27 cellular contexts compared by ENCODE assay signal in genomic region chr20:50398064-50398463, GRCh38.
A peak's percentile ranks its signal among the peaks of the same experiment; 100 is the strongest.
DNase-seq lines count a peak whose midpoint lies in the region; ATAC-seq and TF ChIP-seq lines count a peak whose summit lies in the region.
"Had no signal": no experiment of that assay in that cellular context is flagged by ENCODE, and none has a peak within 500 bp of the region (broad histone marks: within the 10 kb centered on the region; RNA-seq: fewer than 3 reads in every experiment).

No MANE protein-coding gene starts in this region.

- no peak overlapping the region for H3K4me3 Mint-ChIP-seq in endothelial cell (ENCODE audit: unreplicated experiment)
- H3K4me3 Mint-ChIP-seq: activated naive CD4-positive, alpha-beta T cell treated with anti-CD3 and anti-CD28 coated beads, Interleukin-2, amount 10 ng/mL, durations not matched to agents 7 days and 5 days; activated T-cell treated with anti-CD3 and anti-CD28 coated beads, Interleukin-2, amount 50 U/mL, for 72 hours; WTC11 had no signal

- no peak for TF ChIP-seq POLR2A in lower leg skin (IDR thresholded peaks at IDR 0.05)

- no peak for DNase-seq in ascending aorta (ENCODE audit: low spot score in 2 of 2)
- peak; percentile 77 for DNase-seq in left lobe of liver (ENCODE audit: low spot score)
- DNase-seq in psoas muscle: peak; percentile 73 to 89
- no peak for DNase-seq in upper lobe of right lung
- no peak for DNase-seq in lower leg skin (ENCODE audit: low spot score in 2 of 2)
- DNase-seq in DMS53 treated with DMSO at 0.1 percent for 48 hours (lab: John Stamatoyannopoulos, UW; ENCODE audit: unreplicated experiment): no peak
- no peak for DNase-seq in endothelial cell (ENCODE audit: low spot score)
- DNase-seq: activated naive CD4-positive, alpha-beta T cell treated with anti-CD3 and anti-CD28 coated beads, Interleukin-2, amount 10 ng/mL, durations not matched to agents 7 days and 5 days; activated T-cell treated with anti-CD3 and anti-CD28 coated beads, Interleukin-2, amount 50 U/mL, for 72 hours; Caco-2; caudate nucleus; DMS79; foreskin melanocyte; GF-D8; hippocampal formation; left colon; mucosa of descending colon; NCI-H2029; NCI-H2227 treated with DMSO at 0.1 percent for 48 hours; NCI-H69; Peyer's patch; stimulated activated CD4-positive, alpha-beta T cell treated with anti-CD3 and anti-CD28 coated beads, Interleukin-15, amount 100 ng/mL, for 24 hours; stimulated activated naive CD4-positive, alpha-beta T cell had no signal

- H3K4me1 ChIP-seq in ascending aorta (peaks cover 32 to 60% of the 10 kb centered on the region in 2 donors), psoas muscle (peaks cover 63% of the 10 kb centered on the region), upper lobe of right lung (peaks cover 53% of the 10 kb centered on the region)
- H3K4me1 ChIP-seq: parathyroid adenoma, SJSA1 had no signal

- intact Hi-C loops in ascending aorta (cut with DNase I) (loop anchor here (2.0 kb wide), 1 partner anchor 89 kb away; no protein-coding TSS in a partner anchor), psoas muscle (cut with DNase I) (loop anchor here (2.0 to 5.0 kb wide), 4 partner anchors 17 to 206 kb away; partner anchors contain the start of gene CEBPB (in 1 of the 2)), upper lobe of right lung (cut with DNase I) (no loop called here), lower leg skin (cut with DNase I; ENCODE audit: low total_unique reads) (no loop called here)

- ATAC-seq in left lobe of liver: peak; percentile 5
- peak; percentile 51 to 61 (median 52) for ATAC-seq in psoas muscle
- no peak for ATAC-seq in upper lobe of right lung
- ATAC-seq: activated T-cell treated with anti-CD3 and anti-CD28 coated beads, Interleukin-2, amount 50 U/mL, for 72 hours; left colon; mucosa of descending colon had no signal

- H3K27me3 ChIP-seq in ascending aorta (no peaks in the 10 kb centered on the region), psoas muscle (ENCODE audit: insufficient read depth in 3 of 3, low read length in 2 of 3) (no peaks in the 10 kb centered on the region), upper lobe of right lung (no peaks in the 10 kb centered on the region)
- H3K27me3 ChIP-seq: Peyer's patch, SJSA1 had no signal

- no peak overlapping the region for H3K27ac Mint-ChIP-seq in endothelial cell (ENCODE audit: unreplicated experiment)
- H3K27ac Mint-ChIP-seq: activated naive CD4-positive, alpha-beta T cell treated with anti-CD3 and anti-CD28 coated beads, Interleukin-2, amount 10 ng/mL, durations not matched to agents 7 days and 5 days; activated T-cell treated with anti-CD3 and anti-CD28 coated beads, Interleukin-2, amount 50 U/mL, for 72 hours; WTC11 had no signal

- H3K4me1 Mint-ChIP-seq in endothelial cell (ENCODE audit: unreplicated experiment): peaks cover 26% of the 10 kb centered on the region
- H3K4me1 Mint-ChIP-seq: activated naive CD4-positive, alpha-beta T cell treated with anti-CD3 and anti-CD28 coated beads, Interleukin-2, amount 10 ng/mL, durations not matched to agents 7 days and 5 days had no signal

- H3K36me3 ChIP-seq in ascending aorta (no peaks in the 10 kb centered on the region), psoas muscle (ENCODE audit: insufficient read depth in 1 of 2, low read depth in 1 of 2) (no peaks in the 10 kb centered on the region), upper lobe of right lung (no peaks in the 10 kb centered on the region)
- H3K36me3 ChIP-seq: Peyer's patch, SJSA1 had no signal

- TF ChIP-seq CTCF in ascending aorta (IDR thresholded peaks at IDR 0.05): no peak
- TF ChIP-seq CTCF in psoas muscle (IDR thresholded peaks at IDR 0.05): no peak
- TF ChIP-seq CTCF in upper lobe of right lung (IDR thresholded peaks at IDR 0.05): no peak
- TF ChIP-seq CTCF in lower leg skin (IDR thresholded peaks at IDR 0.05): no peak
- no peak for TF ChIP-seq CTCF in endothelial cell (IDR thresholded peaks at IDR 0.05; ENCODE audit: unreplicated experiment)

- no peaks in the 10 kb centered on the region for H3K36me3 Mint-ChIP-seq in endothelial cell (ENCODE audit: low read depth, unreplicated experiment)
- H3K36me3 Mint-ChIP-seq: activated naive CD4-positive, alpha-beta T cell treated with anti-CD3 and anti-CD28 coated beads, Interleukin-2, amount 10 ng/mL, durations not matched to agents 7 days and 5 days; WTC11 had no signal

- H3K27ac ChIP-seq in ascending aorta: peak overlapping the region; percentile 90 to 97
- H3K27ac ChIP-seq in psoas muscle: peak overlapping the region; percentile 97
- peak overlapping the region; percentile 81 for H3K27ac ChIP-seq in upper lobe of right lung
- H3K27ac ChIP-seq: C4-2B, parathyroid adenoma, SJSA1 had no signal

- H3K27me3 Mint-ChIP-seq in endothelial cell (ENCODE audit: unreplicated experiment): peaks cover 8% of the 10 kb centered on the region

- 26 to 43% (median 32%) methylated on average over 8 of the region's 8 CpGs for WGBS in psoas muscle, 3 donors
- 89 to 91% methylated on average over 8 of the region's 8 CpGs for WGBS in lower leg skin, 2 donors

- no peak overlapping the region for H3K4me3 ChIP-seq in ascending aorta
- peak overlapping the region; percentile 36 for H3K4me3 ChIP-seq in psoas muscle
- H3K4me3 ChIP-seq in upper lobe of right lung: no peak overlapping the region
- H3K4me3 ChIP-seq in lower leg skin (ENCODE audit: low read depth, poor library complexity, severe bottlenecking): no peak overlapping the region
- H3K4me3 ChIP-seq: mucosa of descending colon, Peyer's patch, SJSA1 had no signal

- H3K9me3 ChIP-seq in ascending aorta (no peaks in the 10 kb centered on the region), psoas muscle (no peaks in the 10 kb centered on the region), upper lobe of right lung (no peaks in the 10 kb centered on the region)
- H3K9me3 ChIP-seq: Caco-2, mucosa of descending colon, Peyer's patch, SJSA1 had no signal

- no peaks in the 10 kb centered on the region for H3K9me3 Mint-ChIP-seq in endothelial cell (ENCODE audit: unreplicated experiment)
- H3K9me3 Mint-ChIP-seq: activated naive CD4-positive, alpha-beta T cell treated with anti-CD3 and anti-CD28 coated beads, Interleukin-2, amount 10 ng/mL, durations not matched to agents 7 days and 5 days; activated T-cell treated with anti-CD3 and anti-CD28 coated beads, Interleukin-2, amount 50 U/mL, for 72 hours; WTC11 had no signal

Comparison
In these comparisons a context has a peak if more than half of its experiments do, and no peak if none do; other contexts are left out.
1. DNase-seq: peak in left lobe of liver (single experiment) and psoas muscle (2 of 2); none in ascending aorta (0 of 2), upper lobe of right lung (single experiment), lower leg skin (0 of 2), DMS53 treated with DMSO at 0.1 percent for 48 hours (single experiment) and endothelial cell (single experiment).
2. intact Hi-C loops: an anchor here in ascending aorta (2.0 kb wide) and psoas muscle (2.0 to 5.0 kb wide); none called in upper lobe of right lung and lower leg skin.
3. Peak in every context shown above with its lines, with median percentiles within 50 percentile points of each other: H3K27ac ChIP-seq.